23 cellular contexts compared by ENCODE assay signal in genomic region chr4:1152284-1152683, GRCh38. TPM values are rescaled to one million over a fixed set of nuclear protein-coding genes. Genes with fewer than 3 reads are reported as not detected.
"Had no signal": no experiment of that assay in that cellular context is flagged by ENCODE, and none has a peak within 500 bp of the region (broad histone marks: within the 10 kb centered on the region; RNA-seq: fewer than 3 reads in every experiment).

No MANE protein-coding gene starts in this region.

- DNase-seq: activated CD4-positive, alpha-beta T cell treated with anti-CD3 and anti-CD28 coated beads for 48 hours; activated CD4-positive, alpha-beta T cell treated with anti-CD3 and anti-CD28 coated beads, Interleukin-2, amount 50 U/mL, for 4 hours; activated CD8-positive, alpha-beta memory T cell treated with anti-CD3 and anti-CD28 coated beads, Interleukin-2, amount 50 U/mL, for 48 hours; activated CD8-positive, alpha-beta T cell treated with anti-CD3 and anti-CD28 coated beads, Interleukin-2, amount 10 ng/mL, durations not matched to agents 7 days and 5 days; activated effector memory CD4-positive, alpha-beta T cell treated with Interleukin-2 at 50 U/mL for 16 hours; activated naive CD4-positive, alpha-beta T cell; activated T-cell treated with anti-CD3 and anti-CD28 coated beads, Interleukin-2, amount 50 U/mL, for 24 hours; cerebellar nuclear complex; Karpas-422; NCI-H146; NCI-H187 treated with DMSO at 0.1 percent for 48 hours; NCI-H2081 treated with DMSO at 0.1 percent for 48 hours; NCI-H510A treated with DMSO at 0.1 percent for 48 hours; NCI-H69; RPMI8226; SK-N-SH; T-helper 1 cell had no signal

- ATAC-seq: activated CD4-positive, CD25-positive, alpha-beta regulatory T cell treated with anti-CD3 and anti-CD28 coated beads, Interleukin-2, amount 50 U/mL, for 24 hours; activated CD8-positive, alpha-beta T cell treated with anti-CD3 and anti-CD28 coated beads, Interleukin-2, amount 10 ng/mL, durations not matched to agents 7 days and 5 days; K562; Right ventricle myocardium inferior had no signal

- H3K4me2 ChIP-seq: SK-N-SH had no signal

- H3K36me3 Mint-ChIP-seq: activated naive CD4-positive, alpha-beta T cell treated with anti-CD3 and anti-CD28 coated beads, Interleukin-2, amount 50 U/mL, for 24 hours had no signal

- H3K9me3 ChIP-seq: SK-N-SH had no signal

- H3K9me3 Mint-ChIP-seq: activated naive CD4-positive, alpha-beta T cell treated with anti-CD3 and anti-CD28 coated beads, Interleukin-2, amount 50 U/mL, for 24 hours; activated T-cell treated with anti-CD3 and anti-CD28 coated beads, Interleukin-2, amount 50 U/mL, for 24 hours; activated T-helper 1 cell treated with anti-CD3 and anti-CD28 coated beads, Interleukin-12 subunit alpha, Interleukin-12 subunit beta, Interleukin-2, Interleukin-4 antibody, amounts not matched to agents 30 ng/mL and 10 ng/mL and 1 ng/mL, durations not matched to agents 14 hours and 24 hours and 36 hours had no signal

- H3K4me3 Mint-ChIP-seq: activated CD8-positive, alpha-beta T cell treated with anti-CD3 and anti-CD28 coated beads, Interleukin-2, amount 10 ng/mL, durations not matched to agents 7 days and 5 days; activated naive CD4-positive, alpha-beta T cell treated with anti-CD3 and anti-CD28 coated beads, Interleukin-2, amount 50 U/mL, for 24 hours; activated T-cell treated with anti-CD3 and anti-CD28 coated beads, Interleukin-2, amount 50 U/mL, for 24 hours; activated T-helper 1 cell treated with anti-CD3 and anti-CD28 coated beads, Interleukin-12 subunit alpha, Interleukin-12 subunit beta, Interleukin-2, Interleukin-4 antibody, amounts not matched to agents 30 ng/mL and 10 ng/mL and 1 ng/mL, durations not matched to agents 14 hours and 24 hours and 36 hours had no signal

- H3K9ac ChIP-seq: SK-N-SH had no signal

- H3K4me1 Mint-ChIP-seq: activated naive CD4-positive, alpha-beta T cell treated with anti-CD3 and anti-CD28 coated beads, Interleukin-2, amount 50 U/mL, for 24 hours had no signal

- FAIRE-seq: colon, K562 had no signal

- H3K27ac Mint-ChIP-seq: activated CD8-positive, alpha-beta T cell treated with anti-CD3 and anti-CD28 coated beads, Interleukin-2, amount 10 ng/mL, durations not matched to agents 7 days and 5 days; activated naive CD4-positive, alpha-beta T cell treated with anti-CD3 and anti-CD28 coated beads, Interleukin-2, amount 50 U/mL, for 24 hours; activated T-cell treated with anti-CD3 and anti-CD28 coated beads, Interleukin-2, amount 50 U/mL, for 24 hours; activated T-helper 1 cell treated with anti-CD3 and anti-CD28 coated beads, Interleukin-12 subunit alpha, Interleukin-12 subunit beta, Interleukin-2, Interleukin-4 antibody, amounts not matched to agents 30 ng/mL and 10 ng/mL and 1 ng/mL, durations not matched to agents 14 hours and 24 hours and 36 hours had no signal

- H3K4me3 ChIP-seq: K562 had no signal

RNA-seq across cellular contexts. Expression of gene RNF212, which starts 38.9 kb away (rescaled TPM):
- total RNA-seq: K562 had no signal
